ENCODE assay signal across 9 cellular contexts in the genomic region with DNA sequence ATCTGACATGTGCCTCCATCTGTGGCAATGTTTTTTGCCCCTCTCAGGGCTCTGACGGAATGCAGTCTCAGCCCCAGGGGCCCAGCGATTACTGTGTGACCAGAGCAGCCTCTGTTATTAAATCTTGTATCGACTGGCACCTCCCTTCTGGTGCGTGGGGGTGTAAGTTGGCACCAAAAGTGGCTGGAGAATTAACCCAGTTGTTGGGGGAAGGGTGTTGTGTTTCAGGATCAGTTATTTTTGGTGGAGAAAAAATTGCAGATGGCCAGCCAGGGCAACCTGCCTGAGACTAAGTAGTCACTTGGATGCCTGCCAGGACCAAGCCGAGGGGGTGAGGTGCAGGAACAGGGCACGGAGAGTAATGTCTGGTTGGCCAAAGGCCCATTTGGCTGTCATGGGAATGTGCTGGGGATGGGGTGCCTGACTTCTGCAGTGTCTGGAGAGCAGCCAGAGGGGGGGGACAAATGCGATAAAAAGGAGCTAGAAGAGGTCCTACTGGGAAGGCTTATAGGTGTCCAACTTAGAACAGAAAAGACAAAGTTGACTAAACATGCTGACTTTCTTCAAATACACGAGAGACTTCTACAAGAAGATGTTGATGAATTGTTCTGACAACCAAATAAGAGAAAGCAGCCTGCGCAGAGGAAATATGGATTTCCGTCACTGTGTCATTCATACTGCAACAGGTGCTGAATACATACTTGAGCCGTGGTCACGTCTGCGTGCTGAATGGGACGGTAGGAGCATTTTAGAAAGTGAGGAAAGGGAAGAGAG.
DNase-seq lines count a peak whose midpoint lies in the region; ATAC-seq and TF ChIP-seq lines count a peak whose summit lies in the region.
"Had no signal": no experiment of that assay in that cellular context is flagged by ENCODE, and none has a peak within 500 bp of the region (broad histone marks: within the 10 kb centered on the region; RNA-seq: fewer than 3 reads in every experiment).

No MANE protein-coding gene starts in this region.

- TF ChIP-seq CTCF in C4-2B (conservative IDR thresholded peaks at IDR 0.05), result no peak

- DNase-seq in NCI-H1105 (lab: John Stamatoyannopoulos, UW) (peak; percentile 85), OCI-M1 (lab: John Stamatoyannopoulos, UW) (peak; percentile 1), left ventricle myocardium superior (peak; percentile 80), NCI-H526 treated with DMSO at 0.1 percent for 48 hours (lab: John Stamatoyannopoulos, UW) (no peak), iPS-NIHi7 (ENCODE audit: extremely low spot score) (no peak), GM03348 (ENCODE audit: low spot score) (no peak)
- DNase-seq: activated B cell treated with CpG ODN at 0.5 μM for 24 hours had no signal

- intact Hi-C loops in left ventricle myocardium superior (cut with micrococcal nuclease), result no loop called here

- ATAC-seq in left ventricle myocardium superior, result peak; percentile 93
- ATAC-seq in GM18870 (IDR thresholded peaks at IDR 0.05; ENCODE audit: unreplicated experiment), result no peak

- peak overlapping the region; percentile 24; the same call in 1 of the 2 replicates for H3K27ac ChIP-seq in C4-2B

Comparison
In these comparisons a context has a peak if more than half of its experiments do, and no peak if none do; other contexts are left out.
1. DNase-seq: peak in NCI-H1105 (single experiment), OCI-M1 (single experiment) and left ventricle myocardium superior (single experiment); none in NCI-H526 treated with DMSO at 0.1 percent for 48 hours (single experiment), iPS-NIHi7 (single experiment) and GM03348 (single experiment).